Comparison of ENCODE assay signal across 21 cellular contexts in the genomic region with DNA sequence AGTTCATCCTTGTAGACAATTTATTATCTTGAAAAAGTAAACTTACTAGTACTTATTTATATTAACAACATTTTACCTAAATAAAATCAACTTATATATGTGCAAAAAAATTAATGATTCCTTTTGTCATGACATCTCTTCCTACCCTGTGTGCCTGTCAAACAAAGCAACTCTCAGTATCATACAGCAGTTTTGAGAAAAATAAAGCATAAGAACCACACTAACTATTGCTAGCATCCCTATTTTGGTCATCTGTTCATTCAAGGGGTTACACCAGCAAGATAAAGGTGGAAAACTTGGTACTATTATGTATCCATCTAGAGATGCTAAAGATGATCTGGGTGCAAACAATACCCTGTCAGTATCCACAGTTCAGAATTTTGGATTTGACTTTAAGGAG. TPM values are rescaled to one million over a fixed set of nuclear protein-coding genes. Genes with fewer than 3 reads are reported as not detected.
DNase-seq lines count a peak whose midpoint lies in the region; ATAC-seq lines count a peak whose summit lies in the region.
"Had no signal": no experiment of that assay in that cellular context is flagged by ENCODE, and none has a peak within 500 bp of the region (broad histone marks: within the 10 kb centered on the region; RNA-seq: fewer than 3 reads in every experiment).

No MANE protein-coding gene starts in this region.

- H3K27me3 Mint-ChIP-seq in activated CD8-positive, alpha-beta memory T cell treated with anti-CD3 and anti-CD28 coated beads, Interleukin-2, amount 10 ng/mL, durations not matched to agents 7 days and 5 days, result no peaks in the 10 kb centered on the region
- peaks cover 2% of the 10 kb centered on the region for H3K27me3 Mint-ChIP-seq in stimulated activated naive CD8-positive, alpha-beta T cell treated with anti-CD3 and anti-CD28 coated beads, Interleukin-15, Interleukin-2, amounts not matched to agents 100 ng/mL and 50 ng/mL, for 24 hours
- H3K27me3 Mint-ChIP-seq in stimulated activated naive CD8-positive, alpha-beta T cell treated with anti-CD3 and anti-CD28 coated beads, Interleukin-15, amount 100 ng/mL, for 72 hours, result no peaks in the 10 kb centered on the region
- H3K27me3 Mint-ChIP-seq in stimulated activated memory B cell treated with anti-CD40 and anti-IgM and Interleukin-4, amounts not matched to agents 10 μg/mL and 1 μg/mL and 100 μg/mL, for 72 hours, result no peaks in the 10 kb centered on the region
- peaks cover 0 to 1% (median 0%) of the 10 kb centered on the region in 5 donors for H3K27me3 Mint-ChIP-seq in naive thymus-derived CD8-positive, alpha-beta T cell
- H3K27me3 Mint-ChIP-seq: CD4-positive, alpha-beta T cell; CD8-positive, alpha-beta memory T cell had no signal

- peak; percentile 89 for ATAC-seq in activated CD8-positive, alpha-beta memory T cell treated with anti-CD3 and anti-CD28 coated beads, Interleukin-2, amount 10 ng/mL, durations not matched to agents 7 days and 5 days
- ATAC-seq in stimulated activated naive CD8-positive, alpha-beta T cell treated with anti-CD3 and anti-CD28 coated beads, Interleukin-15, amount 100 ng/mL, for 72 hours, result no peak
- ATAC-seq in stimulated activated memory B cell treated with anti-CD40 and anti-IgM and Interleukin-4, amounts not matched to agents 10 μg/mL and 1 μg/mL and 100 μg/mL, for 72 hours, result no peak
- no peak for ATAC-seq in naive thymus-derived CD8-positive, alpha-beta T cell
- ATAC-seq: GM12878, HCT116 had no signal

- no peak overlapping the region for H3K4me3 Mint-ChIP-seq in activated CD8-positive, alpha-beta memory T cell treated with anti-CD3 and anti-CD28 coated beads, Interleukin-2, amount 10 ng/mL, durations not matched to agents 7 days and 5 days
- H3K4me3 Mint-ChIP-seq in stimulated activated naive CD8-positive, alpha-beta T cell treated with anti-CD3 and anti-CD28 coated beads, Interleukin-15, Interleukin-2, amounts not matched to agents 100 ng/mL and 50 ng/mL, for 24 hours, result no peak overlapping the region
- no peak overlapping the region for H3K4me3 Mint-ChIP-seq in stimulated activated naive CD8-positive, alpha-beta T cell treated with anti-CD3 and anti-CD28 coated beads, Interleukin-15, amount 100 ng/mL, for 72 hours
- H3K4me3 Mint-ChIP-seq in stimulated activated memory B cell treated with anti-CD40 and anti-IgM and Interleukin-4, amounts not matched to agents 10 μg/mL and 1 μg/mL and 100 μg/mL, for 72 hours, result no peak overlapping the region
- H3K4me3 Mint-ChIP-seq in naive thymus-derived CD8-positive, alpha-beta T cell, result no peak overlapping the region
- H3K4me3 Mint-ChIP-seq: CD14-positive monocyte; CD4-positive, alpha-beta T cell; CD8-positive, alpha-beta memory T cell had no signal

- DNase-seq in activated CD8-positive, alpha-beta memory T cell treated with anti-CD3 and anti-CD28 coated beads, Interleukin-2, amount 10 ng/mL, durations not matched to agents 7 days and 5 days, result no peak
- no peak for DNase-seq in activated CD8-positive, alpha-beta memory T cell treated with anti-CD3 and anti-CD28 coated beads for 24 hours
- no peak for DNase-seq in stimulated activated naive CD8-positive, alpha-beta T cell treated with anti-CD3 and anti-CD28 coated beads, Interleukin-15, amount 100 ng/mL, for 72 hours
- no peak for DNase-seq in naive thymus-derived CD8-positive, alpha-beta T cell
- no peak for DNase-seq in HCEC 1CT
- DNase-seq: BE2C; CD4-positive, alpha-beta T cell; CD8-positive, alpha-beta memory T cell; DMS 273 treated with DMSO at 0.1 percent for 48 hours; DMS79; EL; GDM1; GM23248; H7 had no signal

- H3K27ac Mint-ChIP-seq in activated CD8-positive, alpha-beta memory T cell treated with anti-CD3 and anti-CD28 coated beads, Interleukin-2, amount 10 ng/mL, durations not matched to agents 7 days and 5 days, result peak overlapping the region; percentile 42
- peak overlapping the region; percentile 16 for H3K27ac Mint-ChIP-seq in stimulated activated naive CD8-positive, alpha-beta T cell treated with anti-CD3 and anti-CD28 coated beads, Interleukin-15, Interleukin-2, amounts not matched to agents 100 ng/mL and 50 ng/mL, for 24 hours
- no peak overlapping the region for H3K27ac Mint-ChIP-seq in stimulated activated naive CD8-positive, alpha-beta T cell treated with anti-CD3 and anti-CD28 coated beads, Interleukin-15, amount 100 ng/mL, for 72 hours
- H3K27ac Mint-ChIP-seq in stimulated activated memory B cell treated with anti-CD40 and anti-IgM and Interleukin-4, amounts not matched to agents 10 μg/mL and 1 μg/mL and 100 μg/mL, for 72 hours, result peak overlapping the region; percentile 63
- H3K27ac Mint-ChIP-seq in naive thymus-derived CD8-positive, alpha-beta T cell, result no peak overlapping the region
- H3K27ac Mint-ChIP-seq: CD14-positive monocyte; CD4-positive, alpha-beta T cell had no signal

- peaks cover 8% of the 10 kb centered on the region for H3K36me3 Mint-ChIP-seq in activated CD8-positive, alpha-beta memory T cell treated with anti-CD3 and anti-CD28 coated beads, Interleukin-2, amount 10 ng/mL, durations not matched to agents 7 days and 5 days
- no peaks in the 10 kb centered on the region for H3K36me3 Mint-ChIP-seq in stimulated activated naive CD8-positive, alpha-beta T cell treated with anti-CD3 and anti-CD28 coated beads, Interleukin-15, Interleukin-2, amounts not matched to agents 100 ng/mL and 50 ng/mL, for 24 hours (ENCODE audit: low read depth)
- peaks cover 16% of the 10 kb centered on the region for H3K36me3 Mint-ChIP-seq in stimulated activated memory B cell treated with anti-CD40 and anti-IgM and Interleukin-4, amounts not matched to agents 10 μg/mL and 1 μg/mL and 100 μg/mL, for 72 hours
- peaks cover 0 to 2% (median 0%) of the 10 kb centered on the region in 3 donors for H3K36me3 Mint-ChIP-seq in naive thymus-derived CD8-positive, alpha-beta T cell

- peaks cover 16% of the 10 kb centered on the region for H3K4me1 Mint-ChIP-seq in activated CD8-positive, alpha-beta memory T cell treated with anti-CD3 and anti-CD28 coated beads, Interleukin-2, amount 10 ng/mL, durations not matched to agents 7 days and 5 days
- H3K4me1 Mint-ChIP-seq in stimulated activated naive CD8-positive, alpha-beta T cell treated with anti-CD3 and anti-CD28 coated beads, Interleukin-15, Interleukin-2, amounts not matched to agents 100 ng/mL and 50 ng/mL, for 24 hours (ENCODE audit: low read depth), result peaks cover 8% of the 10 kb centered on the region
- H3K4me1 Mint-ChIP-seq in stimulated activated naive CD8-positive, alpha-beta T cell treated with anti-CD3 and anti-CD28 coated beads, Interleukin-15, amount 100 ng/mL, for 72 hours, result no peaks in the 10 kb centered on the region
- peaks cover 24% of the 10 kb centered on the region for H3K4me1 Mint-ChIP-seq in stimulated activated memory B cell treated with anti-CD40 and anti-IgM and Interleukin-4, amounts not matched to agents 10 μg/mL and 1 μg/mL and 100 μg/mL, for 72 hours
- H3K4me1 Mint-ChIP-seq in naive thymus-derived CD8-positive, alpha-beta T cell, result peaks cover 0 to 6% (median 0%) of the 10 kb centered on the region in 4 donors
- H3K4me1 Mint-ChIP-seq: CD8-positive, alpha-beta memory T cell had no signal

- POLR2A ChIA-PET in naive thymus-derived CD8-positive, alpha-beta T cell (lab: Charles Lee), result no interaction called here

- H3K9me3 Mint-ChIP-seq in activated CD8-positive, alpha-beta memory T cell treated with anti-CD3 and anti-CD28 coated beads, Interleukin-2, amount 10 ng/mL, durations not matched to agents 7 days and 5 days (ENCODE audit: low read depth), result no peaks in the 10 kb centered on the region
- H3K9me3 Mint-ChIP-seq in stimulated activated naive CD8-positive, alpha-beta T cell treated with anti-CD3 and anti-CD28 coated beads, Interleukin-15, Interleukin-2, amounts not matched to agents 100 ng/mL and 50 ng/mL, for 24 hours, result no peaks in the 10 kb centered on the region
- H3K9me3 Mint-ChIP-seq in stimulated activated naive CD8-positive, alpha-beta T cell treated with anti-CD3 and anti-CD28 coated beads, Interleukin-15, amount 100 ng/mL, for 72 hours, result peaks cover 0 to 5% of the 10 kb centered on the region in 2 donors
- peaks cover 7% of the 10 kb centered on the region for H3K9me3 Mint-ChIP-seq in stimulated activated memory B cell treated with anti-CD40 and anti-IgM and Interleukin-4, amounts not matched to agents 10 μg/mL and 1 μg/mL and 100 μg/mL, for 72 hours
- peaks cover 0 to under 1% (median 0%) of the 10 kb centered on the region in 9 donors for H3K9me3 Mint-ChIP-seq in naive thymus-derived CD8-positive, alpha-beta T cell

- CTCF ChIA-PET in activated CD8-positive, alpha-beta memory T cell treated with anti-CD3 and anti-CD28 coated beads, Interleukin-2, amount 10 ng/mL, durations not matched to agents 7 days and 5 days (lab: Charles Lee), result no interaction called here

RNA-seq across cellular contexts. Expression of a gene that starts 7.4 kb away (rescaled TPM):
- total RNA-seq in activated CD8-positive, alpha-beta memory T cell treated with anti-CD3 and anti-CD28 coated beads, Interleukin-2, amount 10 ng/mL, durations not matched to agents 7 days and 5 days, result 100 to 1,000 TPM; 189 to 228 TPM
- total RNA-seq in naive thymus-derived CD8-positive, alpha-beta T cell, result 10 to 100 TPM; 22.0 to 23.9 TPM
- polyA plus RNA-seq in naive thymus-derived CD8-positive, alpha-beta T cell, result 100 to 1,000 TPM in 1 of 3 donors, 10 to 100 TPM in 1, 1 to 10 TPM in 1; 1.1 to 127 (median 11.5) TPM
- total RNA-seq: GM23248 had no signal
- polyA plus RNA-seq: AG04450 had no signal

RNA-seq across cellular contexts. Expression of a gene that starts 40.2 kb away (rescaled TPM):
- total RNA-seq in activated CD8-positive, alpha-beta memory T cell treated with anti-CD3 and anti-CD28 coated beads, Interleukin-2, amount 10 ng/mL, durations not matched to agents 7 days and 5 days, result 100 to 1,000 TPM in 1 of 2 experiments, 10 to 100 TPM in 1; 74.4 to 143 TPM
- 10 to 100 TPM; 13.7 to 15.5 TPM for total RNA-seq in naive thymus-derived CD8-positive, alpha-beta T cell
- polyA plus RNA-seq in naive thymus-derived CD8-positive, alpha-beta T cell, result 10 to 100 TPM in 1 of 3 donors, 1 to 10 TPM in 1, not detected in 1; 1.6 to 11.0 TPM
- total RNA-seq: GM23248, H1, H7 had no signal
- polyA plus RNA-seq: AG04450, GM23248 had no signal

Comparison
In these comparisons a context has a peak if more than half of its experiments do, and no peak if none do; other contexts are left out.
1. H3K27ac Mint-ChIP-seq: peak in activated CD8-positive, alpha-beta memory T cell treated with anti-CD3 and anti-CD28 coated beads, Interleukin-2, amount 10 ng/mL, durations not matched to agents 7 days and 5 days (single experiment), stimulated activated naive CD8-positive, alpha-beta T cell treated with anti-CD3 and anti-CD28 coated beads, Interleukin-15, Interleukin-2, amounts not matched to agents 100 ng/mL and 50 ng/mL, for 24 hours (single experiment) and stimulated activated memory B cell treated with anti-CD40 and anti-IgM and Interleukin-4, amounts not matched to agents 10 μg/mL and 1 μg/mL and 100 μg/mL, for 72 hours (single experiment); none in stimulated activated naive CD8-positive, alpha-beta T cell treated with anti-CD3 and anti-CD28 coated beads, Interleukin-15, amount 100 ng/mL, for 72 hours (0 of 2) and naive thymus-derived CD8-positive, alpha-beta T cell (0 of 10).
2. RNA of a gene that starts 7.4 kb away (total RNA-seq): 189 to 228 TPM in activated CD8-positive, alpha-beta memory T cell treated with anti-CD3 and anti-CD28 coated beads, Interleukin-2, amount 10 ng/mL, durations not matched to agents 7 days and 5 days; 22.0 to 23.9 TPM in naive thymus-derived CD8-positive, alpha-beta T cell; every median in the first group is over 4 times any median in the second.
3. RNA of a gene that starts 40.2 kb away (total RNA-seq): 74.4 to 143 TPM in activated CD8-positive, alpha-beta memory T cell treated with anti-CD3 and anti-CD28 coated beads, Interleukin-2, amount 10 ng/mL, durations not matched to agents 7 days and 5 days; 13.7 to 15.5 TPM in naive thymus-derived CD8-positive, alpha-beta T cell; every median in the first group is over 4 times any median in the second.